ENCODE assay signal across 13 cellular contexts in the genomic region with DNA sequence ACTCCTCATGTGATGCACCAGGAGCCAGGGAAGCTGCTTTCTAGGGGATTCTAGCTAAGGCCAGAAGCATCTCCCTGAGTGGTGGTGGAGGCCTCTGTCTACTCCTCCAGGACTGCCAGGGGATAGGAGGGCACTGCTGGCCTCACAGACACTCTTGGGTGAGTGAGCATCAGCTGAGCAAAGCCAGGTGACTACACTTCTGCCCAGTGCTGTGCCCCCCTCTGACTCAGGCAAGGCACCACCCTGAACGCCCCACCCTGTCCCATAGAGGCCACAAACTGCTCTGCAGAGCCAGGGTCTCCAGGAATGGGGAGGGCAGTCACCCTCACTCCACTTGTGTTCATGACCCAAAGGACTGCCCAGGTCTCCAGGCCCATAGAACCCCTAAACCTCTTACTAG. TPM values are rescaled to one million over a fixed set of nuclear protein-coding genes. Genes with fewer than 3 reads are reported as not detected.
DNase-seq lines count a peak whose midpoint lies in the region; ATAC-seq, FAIRE-seq and TF ChIP-seq lines count a peak whose summit lies in the region.
"Not testable (repeated sequence)": the region's sequence is repeated elsewhere in the genome, so short reads cannot be mapped to it uniquely, and the experiment has no call there.
"Had no signal": no experiment of that assay in that cellular context is flagged by ENCODE, and none has a peak within 500 bp of the region (broad histone marks: within the 10 kb centered on the region; RNA-seq: fewer than 3 reads in every experiment).

No MANE protein-coding gene starts in this region.

- CTCF ChIA-PET in PC-9 (lab: Charles Lee), result not testable (repeated sequence)

- not testable (repeated sequence) for H3K36me3 ChIP-seq in GM23248 (ENCODE audit: low read depth); PC-9 (ENCODE audit: low read depth); keratinocyte (ENCODE audit: control insufficient read depth in 2 of 2, extremely low read depth in 1 of 2, insufficient read depth in 2 of 2, low read length in 2 of 2); vagina

- not testable (repeated sequence) for H3K4me3 ChIP-seq in GM23248; PC-9; epithelial cell of esophagus (ENCODE audit: low read length); keratinocyte (ENCODE audit: control insufficient read depth in 2 of 3, extremely low read depth in 1 of 3, insufficient read depth in 2 of 3, low read depth in 1 of 3, low read length in 3 of 3); vagina

- WGBS in GM23248 (ENCODE audit: low coverage in 1 of 2, low lambda C conversion rate in 2 of 2, missing lambda C conversion rate in 2 of 2), 2 experiments, result 100% methylated on average over 1 of the region's 1 CpG

- H3K4me1 ChIP-seq in GM23248 (ENCODE audit: insufficient read depth) (peaks cover 17% of the 10 kb centered on the region), PC-9 (replicated peaks; ENCODE audit: insufficient read depth) (peaks cover 23% of the 10 kb centered on the region)
- not testable (repeated sequence) for H3K4me1 ChIP-seq in keratinocyte (ENCODE audit: control insufficient read depth, extremely low read depth, insufficient read depth, low read length); vagina

- ATAC-seq in esophagus mucosa, result peak; percentile 67

- POLR2A ChIA-PET in PC-9 (lab: Charles Lee; ENCODE audit: unreplicated experiment), result not testable (repeated sequence)

- H3F3A ChIP-seq in GM23248 (ENCODE audit: insufficient read depth); PC-9 (ENCODE audit: insufficient read depth, low read depth): not testable (repeated sequence)

- not testable (repeated sequence) for H3K9ac ChIP-seq in GM23248; keratinocyte (ENCODE audit: control insufficient read depth, extremely low read depth, insufficient read depth, low read length)

- not testable (repeated sequence) for H3K4me2 ChIP-seq in GM23248 (ENCODE audit: unreplicated experiment); keratinocyte (ENCODE audit: control insufficient read depth, extremely low read depth, insufficient read depth, low read depth, low read length)
- H3K4me2 ChIP-seq in PC-9, result peak overlapping the region; percentile 58

- not testable (repeated sequence) for H3K79me2 ChIP-seq in GM23248 (ENCODE audit: insufficient read depth); PC-9 (ENCODE audit: low read depth); keratinocyte (ENCODE audit: control insufficient read depth, insufficient read depth, low read length)

- DNase-seq in GM23248, result peak; percentile 4
- peak; percentile 25 for DNase-seq in HT1080 (ENCODE audit: low read depth)
- peak in 1 of 2 experiments; percentile 53 for DNase-seq in PC-9
- DNase-seq in epithelial cell of esophagus (ENCODE audit: low read depth), result peak; percentile 32
- not testable (repeated sequence) for DNase-seq in keratinocyte (ENCODE audit: low read depth, low spot score); vagina (ENCODE audit: extremely low spot score in 2 of 2)

- H3K9me1 ChIP-seq in keratinocyte (ENCODE audit: control insufficient read depth, extremely low read depth, insufficient read depth, low read length), result not testable (repeated sequence)

- not testable (repeated sequence) for H3K27me3 ChIP-seq in GM23248 (replicated peaks; ENCODE audit: insufficient read depth); PC-9 (ENCODE audit: insufficient read depth, low read depth); keratinocyte (ENCODE audit: control insufficient read depth, extremely low read depth, insufficient read depth, low read length); vagina

- not testable (repeated sequence) for TF ChIP-seq CTCF in PC-9 (conservative IDR thresholded peaks at IDR 0.05); epithelial cell of esophagus (IDR thresholded peaks at IDR 0.05; ENCODE audit: insufficient read depth, low read depth, low read length, missing control alignments); keratinocyte (optimal IDR thresholded peaks at IDR 0.05 in 1 of 3, IDR thresholded peaks at IDR 0.05 in 1 of 3, conservative IDR thresholded peaks at IDR 0.05 in 1 of 3; ENCODE audit: extremely low read depth in 1 of 3, insufficient read depth in 2 of 3, low read length in 3 of 3); vagina (IDR thresholded peaks at IDR 0.05)

- H3K9me2 ChIP-seq in GM23248 (ENCODE audit: insufficient read depth); PC-9 (ENCODE audit: insufficient read depth): not testable (repeated sequence)

- in situ Hi-C loops in GM23248 (cut with MboI), result not testable (repeated sequence)

- FAIRE-seq in keratinocyte (lab: Jason Lieb, UNC), result not testable (repeated sequence)

- BruUV-seq in PC-9 (replicated peaks; lab: Mats Ljungman, UMichigan), result TSS peak; percentile 28

- intact Hi-C loops in PC-9 (cut with micrococcal nuclease; ENCODE audit: unreplicated experiment); vagina (cut with DNase I): not testable (repeated sequence)

- not testable (repeated sequence) for H3K9me3 ChIP-seq in GM23248 (ENCODE audit: low read depth); PC-9 (ENCODE audit: insufficient read depth, low read depth); keratinocyte (ENCODE audit: control insufficient read depth, low read depth, low read length); vagina

- dilution Hi-C loops in keratinocyte (cut with MboI; ENCODE audit: extremely low pct_ligation_motif_present, low sequenced_read_pairs), result not testable (repeated sequence)

- not testable (repeated sequence) for H3K27ac ChIP-seq in GM23248
- H3K27ac ChIP-seq in PC-9 (peak overlapping the region; percentile 79), keratinocyte (ENCODE audit: control insufficient read depth, insufficient read depth, low read length) (peak overlapping the region; percentile 40), vagina (peak overlapping the region; percentile 59)

- not testable (repeated sequence) for H2AFZ ChIP-seq in GM23248; PC-9; keratinocyte (ENCODE audit: control insufficient read depth, low read length)

- not testable (repeated sequence) for TF ChIP-seq POLR2A in vagina (IDR thresholded peaks at IDR 0.05)

- not testable (repeated sequence) for H4K20me1 ChIP-seq in GM23248 (ENCODE audit: insufficient read depth); PC-9 (ENCODE audit: insufficient read depth); keratinocyte (ENCODE audit: control insufficient read depth, extremely low read depth, insufficient read depth, low read length)

RNA-seq across cellular contexts. Expression of a gene that starts 0.6 kb away (rescaled TPM):
- not detected in 2 replicates for total RNA-seq in GM23248 (2014; rRNA removed; shearing (Covaris generic))
- not detected in 2 replicates for polyA plus RNA-seq in GM23248 (2016; fragmentation: Nextera tagmentation; extraction: Ambion mirVana)
- not detected in 2 replicates for total RNA-seq in HT1080 (2014; rRNA removed; shearing (Covaris generic))
- 1.9 and 5.3 TPM in 2 replicates for polyA plus RNA-seq in HT1080 (2015; cell fraction: cytosol; rRNA removed)
- polyA plus RNA-seq in HT1080 (2015; cell fraction: nucleus; rRNA removed), result not detected in 2 replicates
- total RNA-seq in PC-9 (2021), result 8.2 and 11.4 TPM in 2 replicates
- total RNA-seq in esophagus mucosa, result 29.4 TPM
- 11.7 to 27.6 TPM (median 25.2 TPM) in 3 replicates for polyA plus RNA-seq in keratinocyte
- polyA plus RNA-seq in keratinocyte (2011; ENCODE audit: low read depth), result 29.7 TPM
- polyA plus RNA-seq in keratinocyte (2011; cell fraction: cytosol; rRNA removed), result 13.1 and 28.2 TPM in 2 replicates
- polyA plus RNA-seq in keratinocyte (2011; cell fraction: nucleus; rRNA removed), result 14.6 and 20.0 TPM in 2 replicates
- polyA plus RNA-seq in keratinocyte (2012; ENCODE audit: low replicate concordance), result 24.3 and 96.0 TPM in 2 replicates
- not detected in 3 replicates for polyA minus RNA-seq in keratinocyte
- not detected for polyA minus RNA-seq in keratinocyte (2011; cell fraction: cytosol; rRNA and poly(A)+ RNA removed)
- polyA minus RNA-seq in keratinocyte (2011; cell fraction: nucleus; rRNA and poly(A)+ RNA removed), result not detected in 2 replicates
- total RNA-seq in vagina, result 40.0 TPM
- total RNA-seq: A673; Calu3; CD4-positive, alpha-beta memory T cell; Daoy; G401 had no signal
- polyA plus RNA-seq: BJ; CD4-positive, alpha-beta memory T cell had no signal

RNA-seq across cellular contexts. Expression of a gene that starts 51.2 kb away (rescaled TPM):
- total RNA-seq in GM23248 (2014; rRNA removed; shearing (Covaris generic)), result 17.6 and 34.1 TPM in 2 replicates
- 175 and 184 TPM in 2 replicates for polyA plus RNA-seq in GM23248 (2016; fragmentation: Nextera tagmentation; extraction: Ambion mirVana)
- total RNA-seq in HT1080 (2014; rRNA removed; shearing (Covaris generic)), result 0.77 and 1.2 TPM in 2 replicates
- not detected in 2 replicates for polyA plus RNA-seq in HT1080 (2015; cell fraction: cytosol; rRNA removed)
- polyA plus RNA-seq in HT1080 (2015; cell fraction: nucleus; rRNA removed), result not detected in 2 replicates
- 51.0 and 72.8 TPM in 2 replicates for total RNA-seq in PC-9 (2021)
- total RNA-seq in esophagus mucosa, result 46.1 TPM
- polyA plus RNA-seq in keratinocyte, result 136 to 164 TPM (median 157 TPM) in 3 replicates
- 37.4 TPM for polyA plus RNA-seq in keratinocyte (2011; ENCODE audit: low read depth)
- 143 and 145 TPM in 2 replicates for polyA plus RNA-seq in keratinocyte (2011; cell fraction: cytosol; rRNA removed)
- 37.3 and 41.1 TPM in 2 replicates for polyA plus RNA-seq in keratinocyte (2011; cell fraction: nucleus; rRNA removed)
- polyA plus RNA-seq in keratinocyte (2012; ENCODE audit: low replicate concordance), result 84.4 and 286 TPM in 2 replicates
- polyA minus RNA-seq in keratinocyte, result 19.7 to 38.4 TPM (median 31.5 TPM) in 3 replicates
- polyA minus RNA-seq in keratinocyte (2011; cell fraction: cytosol; rRNA and poly(A)+ RNA removed), result 86.5 TPM
- polyA minus RNA-seq in keratinocyte (2011; cell fraction: nucleus; rRNA and poly(A)+ RNA removed), result 16.4 and 17.1 TPM in 2 replicates
- 374 TPM for total RNA-seq in vagina
- total RNA-seq: A673; Calu3; CD4-positive, alpha-beta memory T cell; Daoy; G401 had no signal
